In genomic region chr17:44863254-44863918, GRCh38 we compare ENCODE assay signal across 30 cellular contexts. TPM values are rescaled to one million over a fixed set of nuclear protein-coding genes. Genes with fewer than 3 reads are reported as not detected.
"Had no signal": no experiment of that assay in that cellular context is flagged by ENCODE, and none has a peak within 500 bp of the region (broad histone marks: within the 10 kb centered on the region; RNA-seq: fewer than 3 reads in every experiment).

No MANE protein-coding gene starts in this region.

- H3K9me3 Mint-ChIP-seq: activated naive CD4-positive, alpha-beta T cell treated with anti-CD3 and anti-CD28 coated beads, Interleukin-2, amount 50 U/mL, for 72 hours; activated naive CD8-positive, alpha-beta T cell treated with anti-CD3 and anti-CD28 coated beads, Interleukin-2, amount 50 U/mL, for 24 hours; activated T-helper 1 cell treated with anti-CD3 and anti-CD28 coated beads, Interleukin-12 subunit alpha, Interleukin-12 subunit beta, Interleukin-2, Interleukin-4 antibody, amounts not matched to agents 30 ng/mL and 10 ng/mL and 1 ng/mL, durations not matched to agents 14 hours and 24 hours and 36 hours; WTC11 had no signal

- DNase-seq: activated CD4-positive, alpha-beta T cell treated with anti-CD3 and anti-CD28 coated beads for 48 hours; activated CD4-positive, alpha-beta T cell treated with anti-CD3 and anti-CD28 coated beads, Interleukin-2, amount 50 U/mL, for 4 hours; activated CD4-positive, CD25-positive, alpha-beta regulatory T cell treated with anti-CD3 and anti-CD28 coated beads, Interleukin-2, amount 50 U/mL, for 72 hours; activated CD8-positive, alpha-beta memory T cell treated with anti-CD3 and anti-CD28 coated beads, Interleukin-2, amount 50 U/mL, for 48 hours; activated CD8-positive, alpha-beta T cell treated with anti-CD3 and anti-CD28 coated beads, Interleukin-2, amount 10 ng/mL, durations not matched to agents 7 days and 5 days; activated effector memory CD4-positive, alpha-beta T cell treated with Interleukin-2 at 50 U/mL for 16 hours; activated naive CD4-positive, alpha-beta T cell treated with Interleukin-2 at 50 U/mL for 16 hours; activated naive CD8-positive, alpha-beta T cell treated with anti-CD3 and anti-CD28 coated beads, Interleukin-2, amount 50 U/mL, for 24 hours; activated T-cell treated with anti-CD3 and anti-CD28 coated beads, Interleukin-2, amount 50 U/mL, for 1 hour; MG63; MV-4-11; NCI-H1105; NCI-H1436; NCI-H1694 treated with DMSO at 0.1 percent for 48 hours; NCI-H2029 treated with DMSO at 0.1 percent for 48 hours; NCI-H510A treated with DMSO at 0.1 percent for 48 hours; NCI-H69; NK-92 treated with Interleukin-12 subunit alpha and Interleukin-12 subunit beta, amount 100 ng/mL, for 24 hours; OCI-M1; RPMI8226; SJCRH30; SK-N-SH; T-helper 1 cell had no signal

- H3K9me3 ChIP-seq: MG63, SJCRH30, SK-N-SH had no signal

- H3K27me3 Mint-ChIP-seq: activated naive CD8-positive, alpha-beta T cell treated with anti-CD3 and anti-CD28 coated beads, Interleukin-2, amount 50 U/mL, for 24 hours had no signal

- H3K27ac ChIP-seq: KMS-11, SJCRH30 had no signal

- H3K4me1 Mint-ChIP-seq: activated naive CD8-positive, alpha-beta T cell treated with anti-CD3 and anti-CD28 coated beads, Interleukin-2, amount 50 U/mL, for 24 hours; WTC11 had no signal

- ATAC-seq: activated CD8-positive, alpha-beta T cell treated with anti-CD3 and anti-CD28 coated beads, Interleukin-2, amount 10 ng/mL, durations not matched to agents 7 days and 5 days; activated naive CD4-positive, alpha-beta T cell treated with anti-CD3 and anti-CD28 coated beads, Interleukin-2, amount 50 U/mL, for 72 hours; activated naive CD8-positive, alpha-beta T cell treated with anti-CD3 and anti-CD28 coated beads, Interleukin-2, amount 50 U/mL, for 24 hours; Panc1; Right ventricle myocardium inferior; WTC11 had no signal

- H3K4me1 ChIP-seq: SJCRH30 had no signal

- H3K4me3 Mint-ChIP-seq: activated CD8-positive, alpha-beta T cell treated with anti-CD3 and anti-CD28 coated beads, Interleukin-2, amount 10 ng/mL, durations not matched to agents 7 days and 5 days; activated naive CD8-positive, alpha-beta T cell treated with anti-CD3 and anti-CD28 coated beads, Interleukin-2, amount 50 U/mL, for 24 hours; activated T-helper 1 cell treated with anti-CD3 and anti-CD28 coated beads, Interleukin-12 subunit alpha, Interleukin-12 subunit beta, Interleukin-2, Interleukin-4 antibody, amounts not matched to agents 30 ng/mL and 10 ng/mL and 1 ng/mL, durations not matched to agents 14 hours and 24 hours and 36 hours; WTC11 had no signal

- H3K27ac Mint-ChIP-seq: activated CD8-positive, alpha-beta T cell treated with anti-CD3 and anti-CD28 coated beads, Interleukin-2, amount 10 ng/mL, durations not matched to agents 7 days and 5 days; activated naive CD4-positive, alpha-beta T cell treated with anti-CD3 and anti-CD28 coated beads, Interleukin-2, amount 50 U/mL, for 72 hours; activated naive CD8-positive, alpha-beta T cell treated with anti-CD3 and anti-CD28 coated beads, Interleukin-2, amount 50 U/mL, for 24 hours; activated T-helper 1 cell treated with anti-CD3 and anti-CD28 coated beads, Interleukin-12 subunit alpha, Interleukin-12 subunit beta, Interleukin-2, Interleukin-4 antibody, amounts not matched to agents 30 ng/mL and 10 ng/mL and 1 ng/mL, durations not matched to agents 14 hours and 24 hours and 36 hours; WTC11 had no signal

- H3K27me3 ChIP-seq: MG63, SJCRH30 had no signal

- H3K4me3 ChIP-seq: MG63, SJCRH30 had no signal

RNA-seq across cellular contexts. Expression of gene HIGD1B, which starts 15.7 kb away (rescaled TPM):
- total RNA-seq: activated CD8-positive, alpha-beta T cell treated with anti-CD3 and anti-CD28 coated beads, Interleukin-2, amount 10 ng/mL, durations not matched to agents 7 days and 5 days; activated naive CD4-positive, alpha-beta T cell treated with anti-CD3 and anti-CD28 coated beads, Interleukin-2, amount 50 U/mL, for 72 hours; activated T-helper 1 cell treated with anti-CD3 and anti-CD28 coated beads, Interleukin-12 subunit alpha, Interleukin-12 subunit beta, Interleukin-2, Interleukin-4 antibody, amounts not matched to agents 30 ng/mL and 10 ng/mL and 1 ng/mL, durations not matched to agents 14 hours and 24 hours and 36 hours; SJCRH30; T-helper 2 cell treated with Interferon-gamma antibody and Interleukin-4, amounts not matched to agents 100 ng/mL and 5 ng/mL, for 36 hours; WTC11 had no signal
- polyA plus RNA-seq: SK-N-SH had no signal

RNA-seq across cellular contexts. Expression of gene GFAP, which starts 51.9 kb away (rescaled TPM):
- total RNA-seq: activated CD8-positive, alpha-beta T cell treated with anti-CD3 and anti-CD28 coated beads, Interleukin-2, amount 10 ng/mL, durations not matched to agents 7 days and 5 days; activated naive CD4-positive, alpha-beta T cell treated with anti-CD3 and anti-CD28 coated beads, Interleukin-2, amount 50 U/mL, for 72 hours; activated T-helper 1 cell treated with anti-CD3 and anti-CD28 coated beads, Interleukin-12 subunit alpha, Interleukin-12 subunit beta, Interleukin-2, Interleukin-4 antibody, amounts not matched to agents 30 ng/mL and 10 ng/mL and 1 ng/mL, durations not matched to agents 14 hours and 24 hours and 36 hours; T-helper 2 cell treated with Interferon-gamma antibody and Interleukin-4, amounts not matched to agents 100 ng/mL and 5 ng/mL, for 36 hours had no signal
